In genomic region chr16:20470732-20471131, GRCh38 we compare ENCODE assay signal across 2 cellular contexts. TPM values are rescaled to one million over a fixed set of nuclear protein-coding genes. Genes with fewer than 3 reads are reported as not detected.
"Had no signal": no experiment of that assay in that cellular context is flagged by ENCODE, and none has a peak within 500 bp of the region (broad histone marks: within the 10 kb centered on the region; RNA-seq: fewer than 3 reads in every experiment).

No MANE protein-coding gene starts in this region.

RNA-seq across cellular contexts. Expression of gene ACSM2A, which starts 19.4 kb away (rescaled TPM):
- total RNA-seq: G401, GM12878 had no signal
